In the genomic region with DNA sequence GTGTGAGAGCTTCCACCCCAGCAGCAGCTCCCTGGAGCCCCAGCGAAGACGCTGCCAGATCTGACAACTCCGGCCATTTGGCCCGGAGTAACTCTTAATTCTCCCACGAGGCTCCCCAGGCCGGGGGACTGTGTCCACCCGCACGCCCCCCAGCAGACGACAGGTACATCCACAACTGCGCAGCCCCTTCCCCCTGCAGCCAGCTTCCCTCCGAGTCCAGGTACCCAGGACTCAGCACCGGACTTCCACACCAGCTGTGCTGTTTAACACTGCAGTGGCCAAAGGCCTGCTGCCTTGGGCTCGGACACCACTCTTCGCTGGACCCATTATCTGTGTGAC, we compare ENCODE assay signal across 18 cellular contexts. TPM values are rescaled to one million over a fixed set of nuclear protein-coding genes. Genes with fewer than 3 reads are reported as not detected.
DNase-seq lines count a peak whose midpoint lies in the region; ATAC-seq, FAIRE-seq and TF ChIP-seq lines count a peak whose summit lies in the region.
"Had no signal": no experiment of that assay in that cellular context is flagged by ENCODE, and none has a peak within 500 bp of the region (broad histone marks: within the 10 kb centered on the region; RNA-seq: fewer than 3 reads in every experiment).

No MANE protein-coding gene starts in this region.

- peaks cover 46% of the 10 kb centered on the region for H3K36me3 Mint-ChIP-seq in activated CD4-positive, alpha-beta T cell treated with anti-CD3 and anti-CD28 coated beads, Interleukin-2, amount 10 ng/mL, durations not matched to agents 7 days and 5 days (ENCODE audit: low read depth)

- CTCF ChIA-PET in activated CD4-positive, alpha-beta T cell treated with anti-CD3 and anti-CD28 coated beads, Interleukin-2, amount 10 ng/mL, durations not matched to agents 7 days and 5 days (lab: Charles Lee) = interaction anchor here (0.8 to 2.8 kb wide), 11 partner anchors 9 to 91 kb away, joined by 3 to 17 read pairs (median 7); a partner anchor contains a TSS

- no peak overlapping the region for H3K9ac ChIP-seq in SU-DHL-6 (ENCODE audit: low read length)
- H3K9ac ChIP-seq in kidney (ENCODE audit: low read length in 2 of 2) = no peak overlapping the region
- H3K9ac ChIP-seq in stomach smooth muscle (ENCODE audit: low read length in 2 of 2) = no peak overlapping the region
- H3K9ac ChIP-seq: GM23248 had no signal

- no peak overlapping the region for H2AFZ ChIP-seq in SU-DHL-6 (ENCODE audit: low read depth, low read length, severe bottlenecking)
- H2AFZ ChIP-seq: GM23248 had no signal

- H3K79me2 ChIP-seq in SU-DHL-6 (ENCODE audit: insufficient read depth, low read length) = peaks cover 8% of the 10 kb centered on the region; the same call in 1 of the 2 replicates

- no peaks in the 10 kb centered on the region for H3K27me3 Mint-ChIP-seq in activated CD4-positive, alpha-beta T cell treated with anti-CD3 and anti-CD28 coated beads, Interleukin-2, amount 10 ng/mL, durations not matched to agents 7 days and 5 days

- H3F3A ChIP-seq in SU-DHL-6 (ENCODE audit: insufficient read depth) = peaks cover 50% of the 10 kb centered on the region

- H3K4me2 ChIP-seq in SU-DHL-6 (ENCODE audit: low read depth, low read length, poor library complexity, severe bottlenecking) = no peak overlapping the region

- peaks cover 36 to 42% of the 10 kb centered on the region in 2 donors for H3K4me1 ChIP-seq in kidney (ENCODE audit: control insufficient read depth in 1 of 2, insufficient read depth in 1 of 2, low read depth in 1 of 2, low read length in 2 of 2)
- H3K4me1 ChIP-seq in stomach smooth muscle (ENCODE audit: control insufficient read depth, insufficient read depth, low read length) = peaks cover 87% of the 10 kb centered on the region

- no peaks in the 10 kb centered on the region for H3K9me3 ChIP-seq in SU-DHL-6 (ENCODE audit: insufficient read depth, low read length)
- H3K9me3 ChIP-seq in kidney (ENCODE audit: control insufficient read depth in 1 of 2, low read length in 2 of 2) = no peaks in the 10 kb centered on the region
- no peaks in the 10 kb centered on the region for H3K9me3 ChIP-seq in stomach smooth muscle (ENCODE audit: control insufficient read depth in 2 of 2, low read length in 2 of 2)

- H3K36me3 ChIP-seq in SU-DHL-6 (ENCODE audit: low read length) (peaks cover 4% of the 10 kb centered on the region; the same call in 1 of the 2 replicates), kidney (ENCODE audit: control insufficient read depth in 1 of 2, insufficient read depth in 2 of 2, low read length in 2 of 2) (peaks cover 0 to 3% of the 10 kb centered on the region in 2 donors), stomach smooth muscle (ENCODE audit: control insufficient read depth in 2 of 2, insufficient read depth in 2 of 2, low read length in 2 of 2) (peaks cover 0 to 2% of the 10 kb centered on the region in 2 donors)

- no peaks in the 10 kb centered on the region for H3K9me3 Mint-ChIP-seq in activated CD4-positive, alpha-beta T cell treated with anti-CD3 and anti-CD28 coated beads, Interleukin-2, amount 10 ng/mL, durations not matched to agents 7 days and 5 days
- H3K9me3 Mint-ChIP-seq: CD8-positive, alpha-beta T cell had no signal

- no peaks in the 10 kb centered on the region; the same call in 1 of the 2 replicates for H4K20me1 ChIP-seq in SU-DHL-6 (ENCODE audit: low read depth, low read length)

- peak overlapping the region; percentile 59; the same call in 1 of the 2 replicates for H3K27ac ChIP-seq in SU-DHL-6 (ENCODE audit: low read depth, low read length)
- peak overlapping the region; percentile 85 to 87 for H3K27ac ChIP-seq in kidney (ENCODE audit: low read depth in 2 of 2, low read length in 2 of 2)
- H3K27ac ChIP-seq in stomach smooth muscle (ENCODE audit: low read length) = peak overlapping the region; percentile 77
- H3K27ac ChIP-seq: GM23248 had no signal

- FAIRE-seq in kidney (lab: Jason Lieb, UNC) = no peak

- POLR2A ChIA-PET in activated CD4-positive, alpha-beta T cell treated with anti-CD3 and anti-CD28 coated beads, Interleukin-2, amount 10 ng/mL, durations not matched to agents 7 days and 5 days (lab: Charles Lee) = no interaction called here

- H3K4me3 ChIP-seq in SU-DHL-6 (ENCODE audit: insufficient read depth, low read length, poor library complexity, severe bottlenecking) (no peak overlapping the region), kidney (ENCODE audit: low read length in 2 of 2) (no peak overlapping the region), stomach smooth muscle (ENCODE audit: low read length in 2 of 2) (no peak overlapping the region)
- H3K4me3 ChIP-seq: GM23248 had no signal

- peaks cover 72% of the 10 kb centered on the region for H3K4me1 Mint-ChIP-seq in activated CD4-positive, alpha-beta T cell treated with anti-CD3 and anti-CD28 coated beads, Interleukin-2, amount 10 ng/mL, durations not matched to agents 7 days and 5 days

- TF ChIP-seq CTCF in SU-DHL-6 (IDR thresholded peaks at IDR 0.05; ENCODE audit: insufficient read depth, low read length, poor library complexity, severe bottlenecking) = no peak
- no peak for TF ChIP-seq CTCF in kidney (IDR thresholded peaks at IDR 0.05; ENCODE audit: borderline replicate concordance, extremely low read depth, insufficient read depth)

- no peak overlapping the region for H3K4me3 Mint-ChIP-seq in activated CD4-positive, alpha-beta T cell treated with anti-CD3 and anti-CD28 coated beads, Interleukin-2, amount 10 ng/mL, durations not matched to agents 7 days and 5 days
- H3K4me3 Mint-ChIP-seq: CD8-positive, alpha-beta T cell had no signal

- intact Hi-C loops in kidney (cut with DNase I) = loop anchor here (10.0 kb wide), 1 partner anchor 61 kb away; no protein-coding TSS in a partner anchor

- no peak for DNase-seq in activated CD4-positive, alpha-beta T cell treated with anti-CD3 and anti-CD28 coated beads, Interleukin-2, amount 10 ng/mL, durations not matched to agents 7 days and 5 days
- DNase-seq in activated CD4-positive, alpha-beta T cell treated with anti-CD3 and anti-CD28 coated beads, Interleukin-2, amount 50 U/mL, for 48 hours = no peak
- DNase-seq in kidney = no peak
- DNase-seq in cerebellar nuclear complex (lab: John Stamatoyannopoulos, UW) = no peak
- DNase-seq in NCI-H446 (lab: John Stamatoyannopoulos, UW) = no peak
- DNase-seq: 8988T; activated T-cell treated with anti-CD3 and anti-CD28 coated beads for 4 hours; CD8-positive, alpha-beta T cell; effector memory CD4-positive, alpha-beta T cell; foreskin melanocyte; GM23248; retina had no signal

- peak overlapping the region; percentile 50 for H3K27ac Mint-ChIP-seq in activated CD4-positive, alpha-beta T cell treated with anti-CD3 and anti-CD28 coated beads, Interleukin-2, amount 10 ng/mL, durations not matched to agents 7 days and 5 days
- H3K27ac Mint-ChIP-seq: CD8-positive, alpha-beta T cell had no signal

- H3K27me3 ChIP-seq in SU-DHL-6 (ENCODE audit: low read length) (no peaks in the 10 kb centered on the region), stomach smooth muscle (ENCODE audit: control insufficient read depth in 1 of 2, insufficient read depth in 2 of 2, low read length in 2 of 2) (no peaks in the 10 kb centered on the region)

- no peak for ATAC-seq in HG02763 (IDR thresholded peaks at IDR 0.05; ENCODE audit: unreplicated experiment)

- no peaks in the 10 kb centered on the region for H3K9me2 ChIP-seq in SU-DHL-6 (replicated peaks; ENCODE audit: insufficient read depth, low read length)

RNA-seq across cellular contexts. Expression of a gene that starts 7.2 kb away (rescaled TPM):
- 10 to 100 TPM; 49.7 to 57.6 TPM for total RNA-seq in activated CD4-positive, alpha-beta T cell treated with anti-CD3 and anti-CD28 coated beads, Interleukin-2, amount 10 ng/mL, durations not matched to agents 7 days and 5 days
- 165 TPM for total RNA-seq in kidney
- polyA plus RNA-seq in kidney (ENCODE audit: insufficient read depth, low read depth, low replicate concordance) = 149 TPM

RNA-seq across cellular contexts. Expression of a gene that starts 11.2 kb away (rescaled TPM):
- 100 to 1,000 TPM; 121 to 136 TPM for total RNA-seq in activated CD4-positive, alpha-beta T cell treated with anti-CD3 and anti-CD28 coated beads, Interleukin-2, amount 10 ng/mL, durations not matched to agents 7 days and 5 days
- total RNA-seq in kidney = 12.7 TPM
- polyA plus RNA-seq in kidney (ENCODE audit: insufficient read depth, low read depth, low replicate concordance) = 9.3 TPM

RNA-seq across cellular contexts. Expression of a gene that starts 11.6 kb away (rescaled TPM):
- total RNA-seq in activated CD4-positive, alpha-beta T cell treated with anti-CD3 and anti-CD28 coated beads, Interleukin-2, amount 10 ng/mL, durations not matched to agents 7 days and 5 days = 10 to 100 TPM; 16.8 to 17.0 TPM
- total RNA-seq in kidney = 63.9 TPM
- polyA plus RNA-seq in kidney (ENCODE audit: insufficient read depth, low read depth, low replicate concordance) = 118 TPM

RNA-seq across cellular contexts. Expression of a gene that starts 29.4 kb away (rescaled TPM):
- total RNA-seq in activated CD4-positive, alpha-beta T cell treated with anti-CD3 and anti-CD28 coated beads, Interleukin-2, amount 10 ng/mL, durations not matched to agents 7 days and 5 days = not detected
- total RNA-seq in kidney = not detected
- not detected for polyA plus RNA-seq in kidney (ENCODE audit: insufficient read depth, low read depth, low replicate concordance)
- total RNA-seq: CD8-positive, alpha-beta T cell; GM23248; SK-MEL-5; subcutaneous adipose tissue had no signal
- polyA plus RNA-seq: adipose tissue, GM23248 had no signal

RNA-seq across cellular contexts. Expression of a gene that starts 38.4 kb away (rescaled TPM):
- total RNA-seq in activated CD4-positive, alpha-beta T cell treated with anti-CD3 and anti-CD28 coated beads, Interleukin-2, amount 10 ng/mL, durations not matched to agents 7 days and 5 days = 100 to 1,000 TPM; 113 to 117 TPM
- total RNA-seq in kidney = 1.7 TPM
- 0.26 TPM for polyA plus RNA-seq in kidney (ENCODE audit: insufficient read depth, low read depth, low replicate concordance)
